27 cellular contexts compared by ENCODE assay signal in the genomic region with DNA sequence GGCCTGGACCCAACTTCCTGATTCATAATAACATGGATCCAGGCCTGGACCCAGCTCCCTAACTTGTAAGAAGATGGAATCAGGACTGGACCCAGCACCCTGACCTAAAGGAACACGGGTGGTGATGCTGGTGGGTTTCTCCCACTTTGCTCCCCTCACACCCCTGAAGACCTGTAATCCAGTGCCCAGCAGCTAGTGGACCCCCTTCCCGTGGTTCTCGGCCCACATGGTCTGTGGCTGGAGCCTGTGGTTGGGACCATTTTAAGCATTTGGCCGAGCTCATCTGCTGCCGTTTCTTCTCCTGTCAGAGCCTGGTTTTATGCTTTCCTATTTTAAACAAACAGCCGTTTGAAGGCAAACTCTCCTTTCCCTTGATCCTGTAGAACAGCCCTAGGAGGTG.
"Had no signal": no experiment of that assay in that cellular context is flagged by ENCODE, and none has a peak within 500 bp of the region (broad histone marks: within the 10 kb centered on the region; RNA-seq: fewer than 3 reads in every experiment).

No MANE protein-coding gene starts in this region.

- H3K27me3 Mint-ChIP-seq: activated B cell treated with CpG ODN at 0.5 μM for 24 hours; activated CD4-positive, alpha-beta memory T cell treated with anti-CD3 and anti-CD28 coated beads for 36 hours; activated CD4-positive, alpha-beta T cell treated with anti-CD3 and anti-CD28 coated beads, Interleukin-2, amount 10 ng/mL, durations not matched to agents 7 days and 5 days; activated naive CD4-positive, alpha-beta T cell treated with anti-CD3 and anti-CD28 coated beads, Interleukin-2, amount 10 ng/mL, durations not matched to agents 7 days and 5 days; activated naive CD8-positive, alpha-beta T cell treated with anti-CD3 and anti-CD28 coated beads for 36 hours had no signal

- H3K27me3 ChIP-seq: SJSA1 had no signal

- H3K27ac Mint-ChIP-seq: activated B cell treated with CpG ODN at 0.5 μM for 24 hours; activated CD4-positive, alpha-beta memory T cell treated with anti-CD3 and anti-CD28 coated beads for 36 hours; activated CD4-positive, alpha-beta T cell treated with anti-CD3 and anti-CD28 coated beads, Interleukin-2, amount 10 ng/mL, durations not matched to agents 7 days and 5 days; activated naive CD4-positive, alpha-beta T cell treated with anti-CD3 and anti-CD28 coated beads, Interleukin-2, amount 10 ng/mL, durations not matched to agents 7 days and 5 days; activated naive CD8-positive, alpha-beta T cell treated with anti-CD3 and anti-CD28 coated beads for 36 hours; activated T-cell treated with anti-CD3 and anti-CD28 coated beads, Interleukin-2, amount 50 U/mL, for 72 hours; activated T-helper 2 cell treated with anti-CD3 and anti-CD28 coated beads, Interferon-gamma antibody, Interleukin-2, Interleukin-4, amounts not matched to agents 10 μg/mL and 5 μg/mL and 100 μg/mL, durations not matched to agents 14 hours and 24 hours and 36 hours; T-helper 1 cell treated with Interleukin-12 subunit alpha and Interleukin-12 subunit beta and Interleukin-4 antibody, amounts not matched to agents 30 μg/mL and 1 μg/mL, for 36 hours had no signal

- H3K27ac ChIP-seq: SJSA1 had no signal

- DNase-seq: activated B cell treated with CpG ODN at 0.5 μM for 24 hours; activated CD4-positive, alpha-beta memory T cell treated with anti-CD3 and anti-CD28 coated beads for 36 hours; activated CD4-positive, alpha-beta T cell treated with anti-CD3 and anti-CD28 coated beads, Interleukin-2, amount 10 ng/mL, durations not matched to agents 7 days and 5 days; activated CD8-positive, alpha-beta memory T cell treated with anti-CD3 and anti-CD28 coated beads for 24 hours; activated gamma-delta T cell treated with Interleukin-2 at 50 U/mL for 16 hours; activated naive CD4-positive, alpha-beta T cell treated with anti-CD3 and anti-CD28 coated beads, Interleukin-2, amount 10 ng/mL, durations not matched to agents 7 days and 5 days; activated naive CD8-positive, alpha-beta T cell treated with anti-CD3 and anti-CD28 coated beads for 36 hours; activated T-cell treated with anti-CD3 and anti-CD28 coated beads, Interleukin-2, amount 50 U/mL, for 72 hours; anterior cingulate cortex; central memory CD4-positive, alpha-beta T cell; IMR-90; Kasumi-1; KBM-7; NCI-H1105 treated with DMSO at 0.1 percent for 48 hours; NCI-H146; NCI-H187 treated with DMSO at 0.1 percent for 48 hours; NCI-H2081 treated with DMSO at 0.1 percent for 48 hours; NCI-H446 treated with DMSO at 0.1 percent for 48 hours; NCI-H526 treated with DMSO at 0.1 percent for 48 hours; NCI-H82; PC-3; SHP77; T-helper 9 cell had no signal

- H3K4me1 Mint-ChIP-seq: activated CD4-positive, alpha-beta T cell treated with anti-CD3 and anti-CD28 coated beads, Interleukin-2, amount 10 ng/mL, durations not matched to agents 7 days and 5 days; activated naive CD4-positive, alpha-beta T cell treated with anti-CD3 and anti-CD28 coated beads, Interleukin-2, amount 10 ng/mL, durations not matched to agents 7 days and 5 days; activated naive CD8-positive, alpha-beta T cell treated with anti-CD3 and anti-CD28 coated beads for 36 hours had no signal

- H3K9me3 ChIP-seq: SJSA1 had no signal

- ATAC-seq: activated T-cell treated with anti-CD3 and anti-CD28 coated beads, Interleukin-2, amount 50 U/mL, for 72 hours; PC-3; SK-N-SH treated with all-trans-retinoic acid at 6 μM for 48 hours had no signal

- H3K4me3 Mint-ChIP-seq: activated B cell treated with CpG ODN at 0.5 μM for 24 hours; activated CD4-positive, alpha-beta memory T cell treated with anti-CD3 and anti-CD28 coated beads for 36 hours; activated CD4-positive, alpha-beta T cell treated with anti-CD3 and anti-CD28 coated beads, Interleukin-2, amount 10 ng/mL, durations not matched to agents 7 days and 5 days; activated naive CD4-positive, alpha-beta T cell treated with anti-CD3 and anti-CD28 coated beads, Interleukin-2, amount 10 ng/mL, durations not matched to agents 7 days and 5 days; activated naive CD8-positive, alpha-beta T cell treated with anti-CD3 and anti-CD28 coated beads for 36 hours; activated T-cell treated with anti-CD3 and anti-CD28 coated beads, Interleukin-2, amount 50 U/mL, for 72 hours; T-helper 1 cell treated with Interleukin-12 subunit alpha and Interleukin-12 subunit beta and Interleukin-4 antibody, amounts not matched to agents 30 μg/mL and 1 μg/mL, for 36 hours had no signal

- H3K9me3 Mint-ChIP-seq: activated B cell treated with CpG ODN at 0.5 μM for 24 hours; activated CD4-positive, alpha-beta memory T cell treated with anti-CD3 and anti-CD28 coated beads for 36 hours; activated CD4-positive, alpha-beta T cell treated with anti-CD3 and anti-CD28 coated beads, Interleukin-2, amount 10 ng/mL, durations not matched to agents 7 days and 5 days; activated naive CD4-positive, alpha-beta T cell treated with anti-CD3 and anti-CD28 coated beads, Interleukin-2, amount 10 ng/mL, durations not matched to agents 7 days and 5 days; activated naive CD8-positive, alpha-beta T cell treated with anti-CD3 and anti-CD28 coated beads for 36 hours; activated T-cell treated with anti-CD3 and anti-CD28 coated beads, Interleukin-2, amount 50 U/mL, for 72 hours; activated T-helper 2 cell treated with anti-CD3 and anti-CD28 coated beads, Interferon-gamma antibody, Interleukin-2, Interleukin-4, amounts not matched to agents 10 μg/mL and 5 μg/mL and 100 μg/mL, durations not matched to agents 14 hours and 24 hours and 36 hours; T-helper 1 cell treated with Interleukin-12 subunit alpha and Interleukin-12 subunit beta and Interleukin-4 antibody, amounts not matched to agents 30 μg/mL and 1 μg/mL, for 36 hours had no signal

- H3K36me3 ChIP-seq: SJSA1 had no signal

- H3K4me3 ChIP-seq: SJSA1 had no signal
